In genomic region chr2:26702025-26702424, GRCh38 we compare ENCODE assay signal across 1 cellular context.
TF ChIP-seq lines count a peak whose summit lies in the region.

No MANE protein-coding gene starts in this region.

TF ChIP-seq in K562, 482 proteins besides CTCF, POLR2A, EP300 and RAD21 (continued from another document and continues in another):
- 0 out of 2 replicates have a peak, but pooled peaks have one; percentile 10 for TF ChIP-seq MGA (IDR thresholded peaks at IDR 0.05)
- TF ChIP-seq FIP1L1 (IDR thresholded peaks at IDR 0.05; ENCODE audit: low read depth, low read length, poor library complexity, severe bottlenecking) = no peak
- no peak for TF ChIP-seq ZNF311 (CRISPR knock-in tag; IDR thresholded peaks at IDR 0.05)
- no peak for TF ChIP-seq RHOXF2B (CRISPR knock-in tag; conservative IDR thresholded peaks at IDR 0.05)
- no peak for TF ChIP-seq E2F8 (IDR thresholded peaks at IDR 0.05; ENCODE audit: low read depth, partially characterized antibody)
- no peak for TF ChIP-seq ZBTB49 (CRISPR knock-in tag; IDR thresholded peaks at IDR 0.05; ENCODE audit: borderline replicate concordance)
- no peak for TF ChIP-seq NUFIP1 (IDR thresholded peaks at IDR 0.05; ENCODE audit: partially characterized antibody)
- no peak for TF ChIP-seq E2F4 (CRISPR knock-in tag; IDR thresholded peaks at IDR 0.05; ENCODE audit: low read depth)
- TF ChIP-seq MAZ (CRISPR knock-in tag; conservative IDR thresholded peaks at IDR 0.05 in 1 of 2, IDR thresholded peaks at IDR 0.05 in 1 of 2) = 0 out of 4 replicates have a peak, but pooled peaks of 1 of the 2 experiments have one; percentile 14
- TF ChIP-seq ZC3H8 (IDR thresholded peaks at IDR 0.05) = no peak
- no peak for TF ChIP-seq TSHZ1 (CRISPR knock-in tag; IDR thresholded peaks at IDR 0.05)
- no peak for TF ChIP-seq HLTF (IDR thresholded peaks at IDR 0.05)
- peak; percentile 68 for TF ChIP-seq TFE3 (CRISPR knock-in tag; IDR thresholded peaks at IDR 0.05)
- TF ChIP-seq CTBP1 (IDR thresholded peaks at IDR 0.05; ENCODE audit: borderline replicate concordance) = no peak
- TF ChIP-seq TRIM24 (IDR thresholded peaks at IDR 0.05) = no peak
- no peak for TF ChIP-seq ADNP (tag; IDR thresholded peaks at IDR 0.05)
- no peak for TF ChIP-seq POLR2AphosphoS5 (IDR thresholded peaks at IDR 0.05; ENCODE audit: control insufficient read depth, insufficient read depth, low read depth, low read length)
- TF ChIP-seq CBFA2T2 (conservative IDR thresholded peaks at IDR 0.05) = no peak
- TF ChIP-seq THAP12 (CRISPR knock-in tag; IDR thresholded peaks at IDR 0.05) = no peak
- TF ChIP-seq ZNF551 (CRISPR knock-in tag; IDR thresholded peaks at IDR 0.05) = no peak
- TF ChIP-seq USF2 (CRISPR knock-in tag; IDR thresholded peaks at IDR 0.05) = peak; percentile 46; the same call in 1 of the 2 replicates
- no peak for TF ChIP-seq KLF10 (CRISPR knock-in tag; IDR thresholded peaks at IDR 0.05)
- no peak for TF ChIP-seq CEBPG (CRISPR knock-in tag; IDR thresholded peaks at IDR 0.05)
- peak in 1 of 2 experiments; percentile 49; a peak in 2 of 4 replicates for TF ChIP-seq CEBPG (tag; conservative IDR thresholded peaks at IDR 0.05 in 1 of 2, IDR thresholded peaks at IDR 0.05 in 1 of 2)
- no peak for TF ChIP-seq NFYB (IDR thresholded peaks at IDR 0.05; ENCODE audit: extremely low read depth, insufficient read length)
- no peak for TF ChIP-seq SRSF3 (IDR thresholded peaks at IDR 0.05; ENCODE audit: insufficient read depth, low read length)
